In the genomic region with DNA sequence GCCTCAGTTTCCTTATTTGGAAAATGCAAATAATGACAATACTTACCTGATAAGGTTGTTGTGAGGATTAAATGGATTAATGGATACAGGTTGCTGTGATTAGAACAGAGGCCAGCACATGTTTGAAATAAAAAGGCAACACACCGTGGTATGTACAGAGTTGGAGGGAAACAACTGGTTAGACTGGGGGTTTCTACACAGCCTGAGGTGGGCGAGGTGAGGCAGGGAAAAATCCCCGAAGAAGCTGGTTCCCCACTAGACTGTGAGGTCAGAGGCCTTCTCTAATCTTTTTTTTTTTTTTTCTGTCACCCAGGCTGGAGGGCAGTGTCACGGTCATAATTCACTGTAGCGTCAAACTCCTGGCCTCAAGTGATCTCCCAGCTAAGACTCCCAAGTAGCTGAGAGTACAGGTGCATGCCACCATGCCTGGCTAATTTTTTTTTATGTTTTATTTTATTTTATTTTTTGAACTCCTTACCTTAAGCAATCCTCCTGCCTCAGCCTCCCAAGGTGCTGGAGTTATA, we compare ENCODE assay signal across 12 cellular contexts. TPM values are rescaled to one million over a fixed set of nuclear protein-coding genes. Genes with fewer than 3 reads are reported as not detected.
DNase-seq lines count a peak whose midpoint lies in the region; ATAC-seq and TF ChIP-seq lines count a peak whose summit lies in the region.
"Had no signal": no experiment of that assay in that cellular context is flagged by ENCODE, and none has a peak within 500 bp of the region (broad histone marks: within the 10 kb centered on the region; RNA-seq: fewer than 3 reads in every experiment).

No MANE protein-coding gene starts in this region.

- intact Hi-C loops in OCI-LY7 (cut with micrococcal nuclease; ENCODE audit: unreplicated experiment): no loop called here

- peaks cover 33% of the 10 kb centered on the region for H3K4me1 ChIP-seq in OCI-LY7 (ENCODE audit: insufficient read depth, low read length, poor library complexity, severe bottlenecking)
- H3K4me1 ChIP-seq: parathyroid adenoma had no signal

- peak overlapping the region; percentile 72 for H3K4me2 ChIP-seq in OCI-LY7 (ENCODE audit: low read length)

- H3K9me3 ChIP-seq in OCI-LY7 (ENCODE audit: low read length): no peaks in the 10 kb centered on the region

- peak in 1 of 2 donors; percentile 41 for ATAC-seq in activated T-cell treated with anti-CD3 and anti-CD28 coated beads, Interleukin-2, amount 50 U/mL, for 72 hours (replicated peaks in 1 of 2)
- no peak for ATAC-seq in stimulated activated memory B cell treated with anti-CD40 and anti-IgM and Interleukin-4, amounts not matched to agents 10 μg/mL and 1 μg/mL and 100 μg/mL, for 72 hours
- no peak for ATAC-seq in GM19452 (IDR thresholded peaks at IDR 0.05; ENCODE audit: unreplicated experiment)

- H3K9me2 ChIP-seq in OCI-LY7 (ENCODE audit: insufficient read depth, low read length): no peaks in the 10 kb centered on the region

- no peak overlapping the region for H3K27ac Mint-ChIP-seq in activated T-cell treated with anti-CD3 and anti-CD28 coated beads, Interleukin-2, amount 50 U/mL, for 72 hours
- H3K27ac Mint-ChIP-seq in brain: peak overlapping the region in 2 of 5 experiments; percentile 8 to 16
- H3K27ac Mint-ChIP-seq in stimulated activated memory B cell treated with anti-CD40 and anti-IgM and Interleukin-4, amounts not matched to agents 10 μg/mL and 1 μg/mL and 100 μg/mL, for 72 hours: peak overlapping the region; percentile 91
- no peak overlapping the region for H3K27ac Mint-ChIP-seq in chondrocyte (ENCODE audit: unreplicated experiment)

- peak overlapping the region; percentile 99; the same call in 1 of the 2 replicates for H2AFZ ChIP-seq in OCI-LY7 (ENCODE audit: low read length)

- H3K4me1 Mint-ChIP-seq in activated T-cell treated with anti-CD3 and anti-CD28 coated beads, Interleukin-2, amount 50 U/mL, for 72 hours (ENCODE audit: low read depth): peaks cover 36% of the 10 kb centered on the region
- peaks cover 43% of the 10 kb centered on the region for H3K4me1 Mint-ChIP-seq in brain
- H3K4me1 Mint-ChIP-seq in stimulated activated memory B cell treated with anti-CD40 and anti-IgM and Interleukin-4, amounts not matched to agents 10 μg/mL and 1 μg/mL and 100 μg/mL, for 72 hours: peaks cover 35% of the 10 kb centered on the region
- H3K4me1 Mint-ChIP-seq in chondrocyte (ENCODE audit: low read depth): peaks cover 35% of the 10 kb centered on the region

- peak overlapping the region; percentile 94 to 95 for H3K4me3 Mint-ChIP-seq in activated T-cell treated with anti-CD3 and anti-CD28 coated beads, Interleukin-2, amount 50 U/mL, for 72 hours
- H3K4me3 Mint-ChIP-seq in brain: peak overlapping the region in 3 of 5 experiments; percentile 87 to 93 (median 87)
- H3K4me3 Mint-ChIP-seq in stimulated activated memory B cell treated with anti-CD40 and anti-IgM and Interleukin-4, amounts not matched to agents 10 μg/mL and 1 μg/mL and 100 μg/mL, for 72 hours: peak overlapping the region; percentile 98
- H3K4me3 Mint-ChIP-seq in chondrocyte (ENCODE audit: unreplicated experiment): no peak overlapping the region

- TF ChIP-seq CTCF in OCI-LY7 (conservative IDR thresholded peaks at IDR 0.05; ENCODE audit: low read length) (no peak), brain (conservative IDR thresholded peaks at IDR 0.05) (no peak), chondrocyte (IDR thresholded peaks at IDR 0.05) (no peak)

- peak overlapping the region; percentile 81 for H3K4me3 ChIP-seq in OCI-LY7 (ENCODE audit: low read depth, low read length, poor library complexity, severe bottlenecking)

- H3K36me3 Mint-ChIP-seq in activated T-cell treated with anti-CD3 and anti-CD28 coated beads, Interleukin-2, amount 50 U/mL, for 72 hours (ENCODE audit: insufficient read depth in 2 of 2): peaks cover 6 to 18% of the 10 kb centered on the region in 2 donors
- peaks cover 29% of the 10 kb centered on the region for H3K36me3 Mint-ChIP-seq in brain
- peaks cover 10% of the 10 kb centered on the region for H3K36me3 Mint-ChIP-seq in stimulated activated memory B cell treated with anti-CD40 and anti-IgM and Interleukin-4, amounts not matched to agents 10 μg/mL and 1 μg/mL and 100 μg/mL, for 72 hours
- peaks cover 5% of the 10 kb centered on the region for H3K36me3 Mint-ChIP-seq in chondrocyte (ENCODE audit: low read depth)

- BruUV-seq in OCI-LY7 (replicated peaks; lab: Mats Ljungman, UMichigan): no TSS peak

- peaks cover 5% of the 10 kb centered on the region for H4K20me1 ChIP-seq in OCI-LY7 (ENCODE audit: insufficient read depth, low read length)

- H3K79me2 ChIP-seq in OCI-LY7 (ENCODE audit: insufficient read depth, low read depth, low read length): peaks cover 28% of the 10 kb centered on the region

- POLR2A ChIA-PET in OCI-LY7 (lab: Charles Lee): interaction anchor here (0.6 to 1.0 kb wide), 2 partner anchors 13 to 155 kb away, joined by 3 read pairs; no protein-coding TSS in a partner anchor

- H3K27me3 Mint-ChIP-seq in activated T-cell treated with anti-CD3 and anti-CD28 coated beads, Interleukin-2, amount 50 U/mL, for 72 hours (ENCODE audit: low read depth): no peaks in the 10 kb centered on the region
- H3K27me3 Mint-ChIP-seq in brain (peaks cover 13% of the 10 kb centered on the region), chondrocyte (ENCODE audit: low read depth) (no peaks in the 10 kb centered on the region)
- H3K27me3 Mint-ChIP-seq in stimulated activated memory B cell treated with anti-CD40 and anti-IgM and Interleukin-4, amounts not matched to agents 10 μg/mL and 1 μg/mL and 100 μg/mL, for 72 hours: no peaks in the 10 kb centered on the region

- no peak overlapping the region for H3K27ac ChIP-seq in OCI-LY7 (ENCODE audit: low read depth, low read length, poor library complexity, severe bottlenecking)
- H3K27ac ChIP-seq: epithelial cell of prostate, parathyroid adenoma had no signal

- CTCF ChIA-PET in OCI-LY7 (lab: Charles Lee; ENCODE audit: unreplicated experiment): interaction anchor here (1.3 kb wide), 1 partner anchor 117 kb away, joined by 3 read pairs; no protein-coding TSS in a partner anchor

- peaks cover 17% of the 10 kb centered on the region for H3K36me3 ChIP-seq in OCI-LY7 (ENCODE audit: insufficient read depth, low read length)

- H3K9me3 Mint-ChIP-seq in activated T-cell treated with anti-CD3 and anti-CD28 coated beads, Interleukin-2, amount 50 U/mL, for 72 hours: no peaks in the 10 kb centered on the region
- H3K9me3 Mint-ChIP-seq in brain (peaks cover 0 to 11% (median 3%) of the 10 kb centered on the region in 5 experiments), chondrocyte (ENCODE audit: low read depth) (no peaks in the 10 kb centered on the region)
- no peaks in the 10 kb centered on the region for H3K9me3 Mint-ChIP-seq in stimulated activated memory B cell treated with anti-CD40 and anti-IgM and Interleukin-4, amounts not matched to agents 10 μg/mL and 1 μg/mL and 100 μg/mL, for 72 hours

- DNase-seq in activated T-cell treated with anti-CD3 and anti-CD28 coated beads, Interleukin-2, amount 50 U/mL, for 72 hours: no peak
- DNase-seq in activated T-cell treated with anti-CD3 and anti-CD28 coated beads for 4 hours: no peak
- no peak for DNase-seq in OCI-LY7 (ENCODE audit: low spot score)
- DNase-seq in chondrocyte (ENCODE audit: low spot score): no peak
- DNase-seq in SHP77 treated with DMSO at 0.1 percent for 48 hours (lab: John Stamatoyannopoulos, UW): no peak
- DNase-seq: NCI-H2029, T-helper 9 cell had no signal

RNA-seq across cellular contexts. Expression of gene E2F6, which starts 1.2 kb away (rescaled TPM):
- total RNA-seq in activated T-cell treated with anti-CD3 and anti-CD28 coated beads, Interleukin-2, amount 50 U/mL, for 72 hours: 1 to 10 TPM; 6.8 to 8.3 TPM
- 13.3 and 14.3 TPM in 2 replicates for total RNA-seq in OCI-LY7 (2014; rRNA removed; shearing (Covaris generic))
- total RNA-seq in OCI-LY7 (2022) (11.7 and 12.4 TPM in 2 replicates), chondrocyte (14.2 to 17.7 TPM (median 15.1 TPM) in 3 replicates)
- polyA plus RNA-seq in brain (ENCODE audit: insufficient read depth, low read depth, low replicate concordance): 14.9 TPM
